In the genomic region with DNA sequence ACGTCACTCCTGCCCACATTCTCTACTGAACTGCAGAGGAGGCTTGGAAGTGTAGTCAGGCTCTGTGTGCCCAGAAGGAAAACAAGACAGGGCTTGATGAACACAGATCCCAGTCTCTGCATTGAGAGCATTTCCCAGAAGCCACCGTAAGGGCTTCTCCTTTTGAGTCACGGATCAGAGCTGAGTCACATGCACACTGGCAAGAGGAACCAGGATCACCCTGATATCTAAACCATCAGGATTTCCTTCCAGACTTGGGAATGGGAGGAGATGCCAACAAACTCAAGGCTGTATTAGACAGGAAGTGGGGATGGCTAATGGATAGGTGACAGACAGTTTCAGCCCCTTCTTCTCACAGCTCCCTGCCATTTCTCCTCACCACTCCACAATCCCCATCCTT, we compare ENCODE assay signal across 18 cellular contexts. TPM values are rescaled to one million over a fixed set of nuclear protein-coding genes. Genes with fewer than 3 reads are reported as not detected.
DNase-seq lines count a peak whose midpoint lies in the region; ATAC-seq, FAIRE-seq and TF ChIP-seq lines count a peak whose summit lies in the region.
"Had no signal": no experiment of that assay in that cellular context is flagged by ENCODE, and none has a peak within 500 bp of the region (broad histone marks: within the 10 kb centered on the region; RNA-seq: fewer than 3 reads in every experiment).

No MANE protein-coding gene starts in this region.

- CTCF ChIA-PET in endothelial cell of umbilical vein (lab: Charles Lee), result interaction anchor here (0.5 to 1.1 kb wide), 9 partner anchors 15 to 129 kb away, joined by 3 to 6 read pairs (median 3); a partner anchor contains a TSS

- H4K20me1 ChIP-seq in endothelial cell of umbilical vein (replicated peaks; ENCODE audit: control insufficient read depth, extremely low read depth, insufficient read depth, low read length), result no peaks in the 10 kb centered on the region

- dilution Hi-C loops in endothelial cell of umbilical vein (cut with MboI; ENCODE audit: extremely low pct_ligation_motif_present, low sequenced_read_pairs), result no loop called here

- TF ChIP-seq CTCF in endothelial cell of umbilical vein (IDR thresholded peaks at IDR 0.05; ENCODE audit: extremely low read depth in 1 of 2, insufficient read depth in 1 of 2, low read depth in 1 of 2, low read length in 2 of 2), result no peak
- no peak for TF ChIP-seq CTCF in D721Med (IDR thresholded peaks at IDR 0.05; ENCODE audit: insufficient read depth, missing control alignments)
- TF ChIP-seq CTCF in dorsolateral prefrontal cortex (IDR thresholded peaks at IDR 0.05 in 54 of 56, conservative IDR thresholded peaks at IDR 0.05 in 2 of 56; ENCODE audit: low read depth in 1 of 56, partially characterized antibody in 56 of 56), result no peak

- BruUV-seq in endothelial cell of umbilical vein (replicated peaks; lab: Mats Ljungman, UMichigan), result no TSS peak

- H3K4me3 ChIP-seq in endothelial cell of umbilical vein (replicated peaks in 1 of 3; ENCODE audit: insufficient read depth in 1 of 3, low read depth in 1 of 3, low read length in 3 of 3) (no peak overlapping the region), dorsolateral prefrontal cortex (no peak overlapping the region)
- H3K4me3 ChIP-seq: gastroesophageal sphincter, ovary had no signal

- H3K4me2 ChIP-seq in endothelial cell of umbilical vein (ENCODE audit: insufficient read depth, low read length), result no peak overlapping the region

- H3K27me3 ChIP-seq in endothelial cell of umbilical vein (ENCODE audit: control insufficient read depth in 2 of 2, insufficient read depth in 2 of 2, low read length in 2 of 2), result no peaks in the 10 kb centered on the region
- no peaks in the 10 kb centered on the region for H3K27me3 ChIP-seq in dorsolateral prefrontal cortex
- H3K27me3 ChIP-seq: ovary had no signal

- peaks cover 17% of the 10 kb centered on the region for H3K4me1 ChIP-seq in endothelial cell of umbilical vein (ENCODE audit: control insufficient read depth, extremely low read depth, insufficient read depth, low read length)
- H3K4me1 ChIP-seq: gastroesophageal sphincter had no signal

- H3K9me3 ChIP-seq in endothelial cell of umbilical vein (replicated peaks; ENCODE audit: control insufficient read depth, insufficient read depth, low read length), result no peaks in the 10 kb centered on the region
- H3K9me3 ChIP-seq: Caco-2, ovary had no signal

- intact Hi-C loops in endothelial cell of umbilical vein (cut with micrococcal nuclease) (loop anchor here (1.0 kb wide), 1 partner anchor 17 kb away; no protein-coding TSS in a partner anchor), dorsolateral prefrontal cortex (cut with DNase I) (no loop called here)

- H3K27ac ChIP-seq in endothelial cell of umbilical vein (ENCODE audit: insufficient read depth, low read depth, low read length) (peak overlapping the region; percentile 55), dorsolateral prefrontal cortex (no peak overlapping the region)
- H3K27ac ChIP-seq: gastroesophageal sphincter, ovary had no signal

- FAIRE-seq in endothelial cell of umbilical vein (lab: Jason Lieb, UNC) (peak; percentile 98), D721Med (lab: Jason Lieb, UNC) (no peak)

- DNase-seq in GM04503 (ENCODE audit: low read depth) (peak; percentile 37), RKO (ENCODE audit: low spot score) (peak; percentile 74), endothelial cell of umbilical vein (ENCODE audit: low read depth, low spot score) (peak; percentile 62), mucosa of gallbladder (ENCODE audit: low spot score) (peak; percentile 12), D721Med (ENCODE audit: insufficient read length, low spot score) (no peak), NCI-H1092 treated with DMSO at 0.1 percent for 48 hours (lab: John Stamatoyannopoulos, UW) (no peak), dorsolateral prefrontal cortex (no peak)
- DNase-seq: activated B cell treated with CpG ODN at 0.5 μM for 24 hours; activated T-cell treated with anti-CD3 and anti-CD28 coated beads, Interleukin-2, amount 50 U/mL, for 72 hours; Caco-2; left ventricle myocardium superior; MM.1S; NCI-H524; ovary; SHP77 treated with DMSO at 0.1 percent for 48 hours; stimulated activated naive CD8-positive, alpha-beta T cell treated with anti-CD3 and anti-CD28 coated beads, Interleukin-15, Interleukin-2, amounts not matched to agents 100 U/mL and 50 U/mL, for 24 hours had no signal

- no peaks in the 10 kb centered on the region for H3K36me3 ChIP-seq in endothelial cell of umbilical vein (ENCODE audit: control insufficient read depth in 2 of 2, extremely low read depth in 1 of 2, insufficient read depth in 2 of 2, low read length in 2 of 2)
- H3K36me3 ChIP-seq: gastroesophageal sphincter, ovary had no signal

- POLR2A ChIA-PET in endothelial cell of umbilical vein (lab: Charles Lee), result no interaction called here

- TF ChIP-seq POLR2A in endothelial cell of umbilical vein (IDR thresholded peaks at IDR 0.05; ENCODE audit: low read depth, low read length), result no peak

- no peak overlapping the region for H3K9ac ChIP-seq in endothelial cell of umbilical vein (replicated peaks; ENCODE audit: extremely low read depth, insufficient read depth, low read length)

- H3K9me1 ChIP-seq in endothelial cell of umbilical vein (replicated peaks; ENCODE audit: control insufficient read depth, extremely low read depth, insufficient read depth, low read length), result no peaks in the 10 kb centered on the region

- H3K79me2 ChIP-seq in endothelial cell of umbilical vein (ENCODE audit: control insufficient read depth, insufficient read depth, low read length), result no peaks in the 10 kb centered on the region

- H2AFZ ChIP-seq in endothelial cell of umbilical vein (ENCODE audit: low read depth, low read length), result peak overlapping the region; percentile 47

- ATAC-seq in HG03135 (IDR thresholded peaks at IDR 0.05; ENCODE audit: unreplicated experiment), result no peak
- ATAC-seq: gastroesophageal sphincter; left ventricle myocardium superior; stimulated activated naive CD8-positive, alpha-beta T cell treated with anti-CD3 and anti-CD28 coated beads, Interleukin-15, Interleukin-2, amounts not matched to agents 100 U/mL and 50 U/mL, for 24 hours had no signal

TF ChIP-seq in endothelial cell of umbilical vein, 7 proteins besides CTCF, POLR2A, EP300 and RAD21:
- TF ChIP-seq POLR2AphosphoS5 (IDR thresholded peaks at IDR 0.05; ENCODE audit: insufficient read depth, low read depth, low read length) (peak; percentile 66), GATA2 (IDR thresholded peaks at IDR 0.05; ENCODE audit: insufficient read depth, insufficient read length, low read depth, low read length) (peak; percentile 96), FOS (IDR thresholded peaks at IDR 0.05; ENCODE audit: borderline replicate concordance, insufficient read depth, low read length) (peak; percentile 87), MYC (IDR thresholded peaks at IDR 0.05; ENCODE audit: low read depth, low read length) (no peak), JUN (IDR thresholded peaks at IDR 0.05; ENCODE audit: borderline replicate concordance, insufficient read depth, insufficient read length, low read depth) (peak; percentile 59)
TF ChIP-seq in endothelial cell of umbilical vein: peak in this region for 4.

RNA-seq across cellular contexts. Expression of a gene that starts 17.7 kb away (rescaled TPM):
- total RNA-seq in endothelial cell of umbilical vein (23.8 and 24.4 TPM in 2 replicates), mucosa of gallbladder (19.1 TPM), dorsolateral prefrontal cortex (10 to 100 TPM; 10.0 to 30.0 (median 17.7) TPM)
- 21.8 and 24.3 TPM in 2 replicates for polyA plus RNA-seq in endothelial cell of umbilical vein
- polyA plus RNA-seq in endothelial cell of umbilical vein (2011; cell fraction: cytosol; rRNA removed), result 17.6 and 21.6 TPM in 2 replicates
- polyA plus RNA-seq in endothelial cell of umbilical vein (2011; cell fraction: nucleus; rRNA removed), result 39.2 and 47.2 TPM in 2 replicates
- polyA plus RNA-seq in endothelial cell of umbilical vein (2012), result 29.7 and 37.9 TPM in 2 replicates
- 12.6 and 20.1 TPM in 2 replicates for polyA minus RNA-seq in endothelial cell of umbilical vein
- polyA minus RNA-seq in endothelial cell of umbilical vein (2011; cell fraction: cytosol; rRNA and poly(A)+ RNA removed), result 1.3 TPM
- 10.7 and 15.5 TPM in 2 replicates for polyA minus RNA-seq in endothelial cell of umbilical vein (2011; cell fraction: nucleus; rRNA and poly(A)+ RNA removed)
- total RNA-seq: activated B cell treated with CpG ODN at 0.5 μM for 24 hours; activated T-cell treated with anti-CD3 and anti-CD28 coated beads, Interleukin-2, amount 50 U/mL, for 72 hours had no signal

RNA-seq across cellular contexts. Expression of a gene that starts 39.1 kb away (rescaled TPM):
- 4.2 and 6.5 TPM in 2 replicates for total RNA-seq in endothelial cell of umbilical vein
- polyA plus RNA-seq in endothelial cell of umbilical vein, result 3.5 and 4.9 TPM in 2 replicates
- polyA plus RNA-seq in endothelial cell of umbilical vein (2011; cell fraction: cytosol; rRNA removed), result 2.5 and 3.0 TPM in 2 replicates
- polyA plus RNA-seq in endothelial cell of umbilical vein (2011; cell fraction: nucleus; rRNA removed), result 0.63 and 1.5 TPM in 2 replicates
- 2.9 and 4.7 TPM in 2 replicates for polyA plus RNA-seq in endothelial cell of umbilical vein (2012)
- polyA minus RNA-seq in endothelial cell of umbilical vein, result 4.7 and 9.5 TPM in 2 replicates
- not detected for polyA minus RNA-seq in endothelial cell of umbilical vein (2011; cell fraction: cytosol; rRNA and poly(A)+ RNA removed)
- 0.91 and 2.4 TPM in 2 replicates for polyA minus RNA-seq in endothelial cell of umbilical vein (2011; cell fraction: nucleus; rRNA and poly(A)+ RNA removed)
- total RNA-seq in mucosa of gallbladder, result 28.1 TPM
- 10 to 100 TPM; 21.0 to 56.7 (median 37.9) TPM for total RNA-seq in dorsolateral prefrontal cortex

Comparison
In these comparisons a context has a peak if more than half of its experiments do, and no peak if none do; other contexts are left out.
1. DNase-seq: peak in GM04503 (single experiment), RKO (single experiment), endothelial cell of umbilical vein (single experiment) and mucosa of gallbladder (single experiment); none in D721Med (single experiment), NCI-H1092 treated with DMSO at 0.1 percent for 48 hours (single experiment) and dorsolateral prefrontal cortex (0 of 10).